ENCODE assay signal across 8 cellular contexts in genomic region chr16:66650707-66651473, GRCh38. TPM values are rescaled to one million over a fixed set of nuclear protein-coding genes. Genes with fewer than 3 reads are reported as not detected.
A peak's percentile ranks its signal among the peaks of the same experiment; 100 is the strongest.
DNase-seq lines count a peak whose midpoint lies in the region; TF ChIP-seq lines count a peak whose summit lies in the region.

No MANE protein-coding gene starts in this region.

- H3K27me3 ChIP-seq in DOHH2 (ENCODE audit: control insufficient read depth, low read length) (peaks cover 4% of the 10 kb centered on the region; the same call in 1 of the 2 replicates), testis (no peaks in the 10 kb centered on the region)

- H3K27ac ChIP-seq in DOHH2 (ENCODE audit: low read depth, low read length): no peak overlapping the region
- no peak overlapping the region for H3K27ac ChIP-seq in testis

- 25 to 37% methylated on average over 18 of the region's 18 CpGs for WGBS in testis, 2 donors

- peak overlapping the region; percentile 42 for H3K4me2 ChIP-seq in DOHH2 (ENCODE audit: low read length)

- intact Hi-C loops in testis (cut with DNase I; ENCODE audit: low total_unique reads): no loop called here

- H3K27ac Mint-ChIP-seq in glutamatergic neuron (ENCODE audit: unreplicated experiment) (no peak overlapping the region), osteocyte (ENCODE audit: unreplicated experiment) (peak overlapping the region; percentile 77)

- H3K9me3 ChIP-seq in DOHH2 (ENCODE audit: control insufficient read depth, insufficient read depth, low read length) (no peaks in the 10 kb centered on the region), testis (no peaks in the 10 kb centered on the region)

- H3K36me3 ChIP-seq in DOHH2 (ENCODE audit: control insufficient read depth, low read length) (no peaks in the 10 kb centered on the region), testis (ENCODE audit: low read depth, missing control alignments) (no peaks in the 10 kb centered on the region)

- no peaks in the 10 kb centered on the region for H4K20me1 ChIP-seq in DOHH2 (ENCODE audit: control insufficient read depth, insufficient read depth, low read depth, low read length)

- no peaks in the 10 kb centered on the region for H3K79me2 ChIP-seq in DOHH2 (ENCODE audit: control insufficient read depth, low read length)

- peaks cover 4% of the 10 kb centered on the region; the same call in 1 of the 2 replicates for H3K4me1 ChIP-seq in DOHH2 (ENCODE audit: control insufficient read depth, low read length)
- no peaks in the 10 kb centered on the region for H3K4me1 ChIP-seq in testis

- H3K4me3 ChIP-seq in DOHH2 (ENCODE audit: low read length) (peak overlapping the region; percentile 24), testis (no peak overlapping the region)

- peak overlapping the region; percentile 22 for H3K4me3 Mint-ChIP-seq in glutamatergic neuron (ENCODE audit: unreplicated experiment)
- peak overlapping the region; percentile 52 for H3K4me3 Mint-ChIP-seq in osteocyte (ENCODE audit: unreplicated experiment)

- H3K9me2 ChIP-seq in DOHH2 (replicated peaks; ENCODE audit: control insufficient read depth, low read length): no peaks in the 10 kb centered on the region

- H3K36me3 Mint-ChIP-seq in glutamatergic neuron (ENCODE audit: unreplicated experiment) (no peaks in the 10 kb centered on the region), osteocyte (ENCODE audit: unreplicated experiment) (no peaks in the 10 kb centered on the region)

- peaks cover 2% of the 10 kb centered on the region for H3K27me3 Mint-ChIP-seq in glutamatergic neuron (ENCODE audit: unreplicated experiment)
- no peaks in the 10 kb centered on the region for H3K27me3 Mint-ChIP-seq in osteocyte (ENCODE audit: unreplicated experiment)

- no peak for TF ChIP-seq POLR2A in testis (IDR thresholded peaks at IDR 0.05)

- no peaks in the 10 kb centered on the region for H3F3A ChIP-seq in DOHH2 (ENCODE audit: control insufficient read depth, insufficient read depth)

- TF ChIP-seq CTCF in DOHH2 (IDR thresholded peaks at IDR 0.05; ENCODE audit: low read depth, low read length, poor library complexity, severe bottlenecking) (peak; percentile 89), glutamatergic neuron (IDR thresholded peaks at IDR 0.05; ENCODE audit: partially characterized antibody, unreplicated experiment) (peak; percentile 89), osteocyte (IDR thresholded peaks at IDR 0.05) (peak; percentile 97), testis (IDR thresholded peaks at IDR 0.05) (peak; percentile 69 to 92 (median 90))

- peaks cover 7% of the 10 kb centered on the region for H3K4me1 Mint-ChIP-seq in glutamatergic neuron (ENCODE audit: low read depth, unreplicated experiment)
- H3K4me1 Mint-ChIP-seq in osteocyte (ENCODE audit: unreplicated experiment): peaks cover 10% of the 10 kb centered on the region

- no peaks in the 10 kb centered on the region for H3K9me3 Mint-ChIP-seq in glutamatergic neuron (ENCODE audit: unreplicated experiment)
- no peaks in the 10 kb centered on the region for H3K9me3 Mint-ChIP-seq in osteocyte (ENCODE audit: unreplicated experiment)

- DNase-seq in HCEC 1CT: peak; percentile 75
- peak; percentile 91 for DNase-seq in NAMALWA (ENCODE audit: low spot score)
- DNase-seq in SK-N-DZ (ENCODE audit: low spot score): peak; percentile 84
- peak; percentile 79 for DNase-seq in activated naive CD4-positive, alpha-beta T cell treated with anti-CD3 and anti-CD28 coated beads, Interleukin-2, amount 50 U/mL, for 16 hours
- DNase-seq in glutamatergic neuron: peak; percentile 84
- DNase-seq in osteocyte (ENCODE audit: extremely low spot score, unreplicated experiment): peak; percentile 92
- DNase-seq in testis: peak; percentile 89

RNA-seq across cellular contexts. Expression of gene CMTM4, which starts 45.7 kb away (rescaled TPM):
- 14.8 and 16.7 TPM in 2 replicates for polyA plus RNA-seq in SK-N-DZ (2014; cell fraction: cytosol; rRNA removed)
- polyA plus RNA-seq in SK-N-DZ (2014; cell fraction: nucleus; rRNA removed): 14.9 and 19.3 TPM in 2 replicates
- total RNA-seq in glutamatergic neuron (ENCODE audit: unreplicated experiment) (8.2 TPM), osteocyte (22.8 and 24.4 TPM in 2 replicates), testis (10 to 100 TPM; 50.9 to 59.2 TPM)
- polyA plus RNA-seq in testis (ENCODE audit: insufficient read depth, low read depth, low replicate concordance): 22.2 TPM

RNA-seq across cellular contexts. Expression of gene CMTM3, which starts 46.4 kb away (rescaled TPM):
- polyA plus RNA-seq in SK-N-DZ (2014; cell fraction: cytosol; rRNA removed): 31.7 and 31.9 TPM in 2 replicates
- polyA plus RNA-seq in SK-N-DZ (2014; cell fraction: nucleus; rRNA removed): 19.2 and 24.7 TPM in 2 replicates
- total RNA-seq in glutamatergic neuron (ENCODE audit: unreplicated experiment) (45.8 TPM), osteocyte (96.3 and 104 TPM in 2 replicates), testis (100 to 1,000 TPM; 137 to 182 TPM)
- 149 TPM for polyA plus RNA-seq in testis (ENCODE audit: insufficient read depth, low read depth, low replicate concordance)
